8 cellular contexts compared by ENCODE assay signal in genomic region chr14:60090864-60091519, GRCh38. TPM values are rescaled to one million over a fixed set of nuclear protein-coding genes. Genes with fewer than 3 reads are reported as not detected.
A peak's percentile ranks its signal among the peaks of the same experiment; 100 is the strongest.
DNase-seq lines count a peak whose midpoint lies in the region; ATAC-seq, FAIRE-seq and TF ChIP-seq lines count a peak whose summit lies in the region.

No MANE protein-coding gene starts in this region.

- peak overlapping the region; percentile 82 for H3K4me3 ChIP-seq in H7 (ENCODE audit: insufficient read depth, low read depth, low read length)

- peak overlapping the region; percentile 94 for H3K27ac Mint-ChIP-seq in activated naive CD8-positive, alpha-beta T cell treated with anti-CD3 and anti-CD28 coated beads, Interleukin-2, amount 10 ng/mL, durations not matched to agents 7 days and 5 days

- H3K4me1 Mint-ChIP-seq in activated naive CD8-positive, alpha-beta T cell treated with anti-CD3 and anti-CD28 coated beads, Interleukin-2, amount 10 ng/mL, durations not matched to agents 7 days and 5 days, result peaks cover 26% of the 10 kb centered on the region

- intact Hi-C loops in Right ventricle myocardium superior (cut with DNase I), result loop anchor here (5.0 to 10.0 kb wide), 2 partner anchors 156 to 756 kb away; partner anchors contain the start of gene PPM1A

- no peak for ATAC-seq in activated naive CD8-positive, alpha-beta T cell treated with anti-CD3 and anti-CD28 coated beads, Interleukin-2, amount 10 ng/mL, durations not matched to agents 7 days and 5 days (ENCODE audit: low read depth)
- ATAC-seq in Right ventricle myocardium superior (ENCODE audit: poor library complexity), result peak; percentile 46

- DNase-seq in AG20443 (ENCODE audit: low spot score) (peak; percentile 72), H7 (peak; percentile 15), NCI-H82 (lab: John Stamatoyannopoulos, UW) (peak; percentile 87), Right ventricle myocardium superior (no peak), non-pigmented ciliary epithelial cell (ENCODE audit: low read depth) (peak; percentile 37), H54 (ENCODE audit: insufficient read length, low spot score) (no peak), cerebellar nuclear complex (lab: John Stamatoyannopoulos, UW) (no peak)
- DNase-seq in activated naive CD8-positive, alpha-beta T cell treated with anti-CD3 and anti-CD28 coated beads, Interleukin-2, amount 10 ng/mL, durations not matched to agents 7 days and 5 days, result no peak

- FAIRE-seq in H54 (lab: Jason Lieb, UNC), result no peak

- POLR2A ChIA-PET in activated naive CD8-positive, alpha-beta T cell treated with anti-CD3 and anti-CD28 coated beads, Interleukin-2, amount 10 ng/mL, durations not matched to agents 7 days and 5 days (lab: Charles Lee), result interaction anchor here (0.6 to 4.4 kb wide), 5 partner anchors 9 to 1191 kb away, joined by 3 to 28 read pairs (median 7); partner anchors contain the start of genes DHRS7, PPM1A, SLC38A6 and TRMT5

- H3K27me3 Mint-ChIP-seq in activated naive CD8-positive, alpha-beta T cell treated with anti-CD3 and anti-CD28 coated beads, Interleukin-2, amount 10 ng/mL, durations not matched to agents 7 days and 5 days, result no peaks in the 10 kb centered on the region

- H3K4me3 Mint-ChIP-seq in activated naive CD8-positive, alpha-beta T cell treated with anti-CD3 and anti-CD28 coated beads, Interleukin-2, amount 10 ng/mL, durations not matched to agents 7 days and 5 days, result peak overlapping the region; percentile 94

- no peaks in the 10 kb centered on the region for H3K27me3 ChIP-seq in H7 (ENCODE audit: control insufficient read depth, insufficient read depth, low read length)

- peaks cover 3% of the 10 kb centered on the region for H3K36me3 Mint-ChIP-seq in activated naive CD8-positive, alpha-beta T cell treated with anti-CD3 and anti-CD28 coated beads, Interleukin-2, amount 10 ng/mL, durations not matched to agents 7 days and 5 days

- no peaks in the 10 kb centered on the region for H3K9me3 Mint-ChIP-seq in activated naive CD8-positive, alpha-beta T cell treated with anti-CD3 and anti-CD28 coated beads, Interleukin-2, amount 10 ng/mL, durations not matched to agents 7 days and 5 days

- no peaks in the 10 kb centered on the region for H3K36me3 ChIP-seq in H7 (replicated peaks; ENCODE audit: control insufficient read depth, insufficient read depth, low read length)

- TF ChIP-seq POLR2A in H54 (IDR thresholded peaks at IDR 0.05; ENCODE audit: low read depth, low read length), result no peak

RNA-seq across cellular contexts. Expression of gene PCNX4, which starts 0.7 kb away (rescaled TPM):
- 33.9 and 35.5 TPM in 2 replicates for total RNA-seq in H7 (2014; rRNA removed; shearing (Covaris generic))
- 10 to 100 TPM; 34.4 to 35.5 TPM for total RNA-seq in activated naive CD8-positive, alpha-beta T cell treated with anti-CD3 and anti-CD28 coated beads, Interleukin-2, amount 10 ng/mL, durations not matched to agents 7 days and 5 days
- 18.6 TPM for total RNA-seq in Right ventricle myocardium superior

Comparison
In these comparisons a context has a peak if more than half of its experiments do, and no peak if none do; other contexts are left out.
1. DNase-seq: peak in AG20443 (single experiment), H7 (single experiment), NCI-H82 (single experiment) and non-pigmented ciliary epithelial cell (single experiment); none in activated naive CD8-positive, alpha-beta T cell treated with anti-CD3 and anti-CD28 coated beads, Interleukin-2, amount 10 ng/mL, durations not matched to agents 7 days and 5 days (single experiment), Right ventricle myocardium superior (single experiment), H54 (single experiment) and cerebellar nuclear complex (0 of 2).